13 cellular contexts compared by ENCODE assay signal in the genomic region with DNA sequence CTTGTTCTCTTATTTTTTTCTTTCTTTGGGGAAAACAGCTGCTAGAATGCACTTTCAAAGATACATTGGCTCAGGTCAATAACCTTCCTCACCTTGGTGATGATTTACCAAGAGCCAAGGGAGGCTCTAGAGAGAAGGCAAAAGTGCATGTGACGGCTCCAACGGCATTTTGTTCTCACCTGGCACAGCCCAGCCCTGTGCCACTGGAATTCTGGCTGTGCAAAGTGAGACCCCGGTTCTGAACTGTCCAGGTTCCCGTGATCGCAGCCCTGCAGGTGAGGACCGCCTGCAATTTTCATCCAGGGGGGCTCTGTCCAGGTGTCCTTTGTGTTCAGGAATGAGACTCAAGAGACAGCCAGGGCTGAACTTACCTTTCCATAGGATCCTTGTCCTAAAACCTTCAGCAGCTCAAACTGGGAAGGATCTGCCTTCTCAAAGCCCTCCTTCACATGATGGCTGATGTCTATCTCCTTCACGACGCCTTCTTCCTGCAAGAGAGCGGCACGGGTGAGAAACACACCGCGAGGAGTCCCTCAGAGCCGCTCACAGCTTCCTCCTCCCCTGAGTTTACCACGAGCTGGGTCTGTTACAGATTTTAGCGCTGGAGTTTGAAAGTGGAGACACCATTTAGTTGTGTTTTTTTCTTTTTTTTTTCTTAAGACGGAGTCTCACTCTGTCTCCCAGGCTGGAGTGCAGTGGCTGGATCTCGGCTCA. TPM values are rescaled to one million over a fixed set of nuclear protein-coding genes. Genes with fewer than 3 reads are reported as not detected.
DNase-seq lines count a peak whose midpoint lies in the region; ATAC-seq and TF ChIP-seq lines count a peak whose summit lies in the region.
"Had no signal": no experiment of that assay in that cellular context is flagged by ENCODE, and none has a peak within 500 bp of the region (broad histone marks: within the 10 kb centered on the region; RNA-seq: fewer than 3 reads in every experiment).

No MANE protein-coding gene starts in this region.

- H3K9me3 ChIP-seq in BLaER1 treated with 17β-estradiol and CSF1 and Interleukin-3, amounts not matched to agents 10 nM and 100 nM (replicated peaks in 1 of 11) = no peaks in the 10 kb centered on the region

- no peak overlapping the region for H3K27ac ChIP-seq in BLaER1 treated with 17β-estradiol and CSF1 and Interleukin-3, amounts not matched to agents 10 nM and 100 nM
- H3K27ac ChIP-seq in GM23338 (ENCODE audit: low read depth) = no peak overlapping the region

- peaks cover 10% of the 10 kb centered on the region for H3K27me3 Mint-ChIP-seq in GM23338 (ENCODE audit: insufficient read depth, low read depth, poor library complexity)
- no peaks in the 10 kb centered on the region for H3K27me3 Mint-ChIP-seq in stimulated activated memory B cell treated with anti-CD40 and anti-IgM and Interleukin-4, amounts not matched to agents 10 μg/mL and 1 μg/mL and 100 μg/mL, for 72 hours
- H3K27me3 Mint-ChIP-seq: CD4-positive, alpha-beta memory T cell had no signal

- no peak for DNase-seq in GM23338 (ENCODE audit: low spot score)
- no peak for DNase-seq in left lobe of liver (ENCODE audit: low spot score)
- DNase-seq in NCI-H774 (lab: John Stamatoyannopoulos, UW) = no peak
- DNase-seq: ACHN; CD4-positive, alpha-beta memory T cell; DMS153; DMS79; GDM1; H9 had no signal

- H4K20me1 ChIP-seq in BLaER1 treated with 17β-estradiol and CSF1 and Interleukin-3, amounts not matched to agents 10 nM and 100 nM = peaks cover 0 to 28% (median 0%) of the 10 kb centered on the region in 11 experiments; a peak in 2 of 22 replicates
- peaks cover 5% of the 10 kb centered on the region; the same call in 1 of the 2 replicates for H4K20me1 ChIP-seq in GM23338 (replicated peaks; ENCODE audit: insufficient read depth)

- peak overlapping the region in 6 of 11 experiments; percentile 18 to 95 (median 87); a peak in 8 of 22 replicates for H3K4me2 ChIP-seq in BLaER1 treated with 17β-estradiol and CSF1 and Interleukin-3, amounts not matched to agents 10 nM and 100 nM
- no peak overlapping the region for H3K4me2 ChIP-seq in GM23338

- H3K9ac ChIP-seq in BLaER1 treated with 17β-estradiol and CSF1 and Interleukin-3, amounts not matched to agents 10 nM and 100 nM = no peak overlapping the region

- no peaks in the 10 kb centered on the region for H3K9me2 ChIP-seq in GM23338 (ENCODE audit: insufficient read depth)

- H3K36me3 ChIP-seq in BLaER1 treated with 17β-estradiol and CSF1 and Interleukin-3, amounts not matched to agents 10 nM and 100 nM = peaks cover 0 to 25% (median 0%) of the 10 kb centered on the region in 11 experiments; a peak in 3 of 22 replicates
- no peaks in the 10 kb centered on the region for H3K36me3 ChIP-seq in GM23338 (ENCODE audit: insufficient read depth)

- H3K4me3 ChIP-seq in BLaER1 treated with 17β-estradiol and CSF1 and Interleukin-3, amounts not matched to agents 10 nM and 100 nM = no peak overlapping the region
- no peak overlapping the region for H3K4me3 ChIP-seq in GM23338

- peaks cover 18% of the 10 kb centered on the region for H3K79me2 ChIP-seq in GM23338 (replicated peaks; ENCODE audit: insufficient read depth)

- no peaks in the 10 kb centered on the region for H3F3A ChIP-seq in GM23338 (replicated peaks; ENCODE audit: low read depth)

- H3K4me3 Mint-ChIP-seq in GM23338 = no peak overlapping the region
- H3K4me3 Mint-ChIP-seq in stimulated activated memory B cell treated with anti-CD40 and anti-IgM and Interleukin-4, amounts not matched to agents 10 μg/mL and 1 μg/mL and 100 μg/mL, for 72 hours = no peak overlapping the region
- H3K4me3 Mint-ChIP-seq: CD14-positive monocyte, H9 had no signal

- peaks cover 19% of the 10 kb centered on the region; the same call in 1 of the 3 replicates for H3K36me3 Mint-ChIP-seq in GM23338 (ENCODE audit: low read depth)
- H3K36me3 Mint-ChIP-seq in stimulated activated memory B cell treated with anti-CD40 and anti-IgM and Interleukin-4, amounts not matched to agents 10 μg/mL and 1 μg/mL and 100 μg/mL, for 72 hours = peaks cover 18% of the 10 kb centered on the region
- H3K36me3 Mint-ChIP-seq: CD14-positive monocyte had no signal

- no peaks in the 10 kb centered on the region for H3K9me3 Mint-ChIP-seq in GM23338
- no peaks in the 10 kb centered on the region for H3K9me3 Mint-ChIP-seq in stimulated activated memory B cell treated with anti-CD40 and anti-IgM and Interleukin-4, amounts not matched to agents 10 μg/mL and 1 μg/mL and 100 μg/mL, for 72 hours
- H3K9me3 Mint-ChIP-seq: H9 had no signal

- H3K27me3 ChIP-seq in BLaER1 treated with 17β-estradiol and CSF1 and Interleukin-3, amounts not matched to agents 10 nM and 100 nM = no peaks in the 10 kb centered on the region
- H3K27me3 ChIP-seq in GM23338 (ENCODE audit: insufficient read depth) = no peaks in the 10 kb centered on the region

- peaks cover 43% of the 10 kb centered on the region for H3K4me1 Mint-ChIP-seq in GM23338
- H3K4me1 Mint-ChIP-seq in stimulated activated memory B cell treated with anti-CD40 and anti-IgM and Interleukin-4, amounts not matched to agents 10 μg/mL and 1 μg/mL and 100 μg/mL, for 72 hours = peaks cover 22% of the 10 kb centered on the region

- ATAC-seq in GM23338 = no peak
- peak; percentile 70 for ATAC-seq in left lobe of liver
- no peak for ATAC-seq in stimulated activated memory B cell treated with anti-CD40 and anti-IgM and Interleukin-4, amounts not matched to agents 10 μg/mL and 1 μg/mL and 100 μg/mL, for 72 hours
- ATAC-seq in GM21825 (IDR thresholded peaks at IDR 0.05; ENCODE audit: unreplicated experiment) = no peak

- TF ChIP-seq CTCF in GM23338 (conservative IDR thresholded peaks at IDR 0.05; ENCODE audit: low read depth in 2 of 2) = no peak

- no peak overlapping the region for H2AFZ ChIP-seq in GM23338

- peaks cover 32 to 50% (median 42%) of the 10 kb centered on the region in 10 experiments for H3K4me1 ChIP-seq in BLaER1 treated with 17β-estradiol and CSF1 and Interleukin-3, amounts not matched to agents 10 nM and 100 nM
- H3K4me1 ChIP-seq in GM23338 (ENCODE audit: insufficient read depth) = peaks cover 21% of the 10 kb centered on the region

- 0 out of 2 replicates have a peak overlapping the region, but pooled peaks have one; percentile 8 for H3K27ac Mint-ChIP-seq in GM23338
- H3K27ac Mint-ChIP-seq in stimulated activated memory B cell treated with anti-CD40 and anti-IgM and Interleukin-4, amounts not matched to agents 10 μg/mL and 1 μg/mL and 100 μg/mL, for 72 hours = peak overlapping the region; percentile 32
- H3K27ac Mint-ChIP-seq: CD14-positive monocyte had no signal

TF ChIP-seq in GM23338, 12 proteins besides CTCF, POLR2A, EP300 and RAD21:
- TF ChIP-seq JUNB (IDR thresholded peaks at IDR 0.05; ENCODE audit: unreplicated experiment) = no peak

RNA-seq across cellular contexts. Expression of gene RAMACL, which starts 48.0 kb away (rescaled TPM):
- 4.0 and 4.2 TPM in 2 replicates for total RNA-seq in GM23338 (2014; rRNA removed; shearing (Covaris generic))
- polyA plus RNA-seq in GM23338 (2016; fragmentation: Nextera tagmentation; extraction: Ambion mirVana) = 0.61 and 0.68 TPM in 2 replicates
- 0.28 TPM for total RNA-seq in left lobe of liver
